In the genomic region with DNA sequence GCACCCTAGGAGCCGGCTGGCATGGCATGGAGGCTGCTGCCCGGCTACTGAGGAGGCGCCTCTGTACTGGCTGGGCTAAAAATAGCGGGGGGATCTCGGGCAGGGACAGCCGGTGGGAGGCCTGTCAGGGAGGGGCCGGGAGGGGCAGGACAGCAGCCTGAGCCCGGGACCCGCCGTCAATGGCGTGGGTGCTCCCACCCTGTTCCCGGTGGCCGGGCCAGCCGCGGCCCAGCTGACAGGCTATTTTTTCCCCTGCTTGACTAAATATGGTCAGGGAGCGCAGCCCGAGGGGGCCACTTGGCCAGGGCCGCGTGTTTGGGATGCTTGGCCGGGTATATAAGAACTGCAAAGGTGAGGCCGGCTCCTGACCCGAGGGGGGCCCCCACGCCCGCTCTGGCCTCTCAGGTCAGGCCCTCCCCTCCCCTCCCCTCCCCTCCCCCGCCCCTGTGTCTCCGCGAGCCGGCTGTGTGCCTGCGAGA, we compare ENCODE assay signal across 11 cellular contexts.
DNase-seq lines count a peak whose midpoint lies in the region; ATAC-seq and TF ChIP-seq lines count a peak whose summit lies in the region.
"Had no signal": no experiment of that assay in that cellular context is flagged by ENCODE, and none has a peak within 500 bp of the region (broad histone marks: within the 10 kb centered on the region; RNA-seq: fewer than 3 reads in every experiment).

No MANE protein-coding gene starts in this region.

- H3K36me3 ChIP-seq in BE2C (no peaks in the 10 kb centered on the region), sigmoid colon (peaks cover 0 to 13% (median 0%) of the 10 kb centered on the region in 4 donors)

- no peak for ATAC-seq in GM21825 (IDR thresholded peaks at IDR 0.05; ENCODE audit: unreplicated experiment)

- peak overlapping the region; percentile 43; the same call in 1 of the 2 replicates for H3K4me3 ChIP-seq in BE2C (ENCODE audit: low read depth, low read length)
- peak overlapping the region; percentile 55 to 85 (median 78) for H3K4me3 ChIP-seq in sigmoid colon

- no peaks in the 10 kb centered on the region for H3K9me3 ChIP-seq in BE2C
- no peaks in the 10 kb centered on the region for H3K9me3 ChIP-seq in sigmoid colon

- intact Hi-C loops in sigmoid colon (cut with DNase I) = loop anchor here (10.0 kb wide), 1 partner anchor 245 kb away; a partner anchor contains a TSS

- TF ChIP-seq POLR2A in sigmoid colon (IDR thresholded peaks at IDR 0.05) = peak in 1 of 2 donors; percentile 12

- no peak for DNase-seq in BE2C
- peak; percentile 16 for DNase-seq in astrocyte of the hippocampus (ENCODE audit: low read depth, low spot score)
- DNase-seq in islet precursor cell = peak; percentile 69
- DNase-seq in sigmoid colon = peak; percentile 87
- no peak for DNase-seq in HPDE6-E6E7 (ENCODE audit: extremely low spot score)
- DNase-seq in GM19240 (ENCODE audit: insufficient read length, low spot score) = no peak
- no peak for DNase-seq in dermis blood vessel endothelial cell
- DNase-seq: activated T-cell treated with anti-CD3 and anti-CD28 coated beads for 4 hours; stimulated activated CD4-positive, alpha-beta T cell treated with anti-CD3 and anti-CD28 coated beads, Interleukin-4, amount 100 ng/mL, for 4 hours had no signal

- no peak for TF ChIP-seq CTCF in BE2C (IDR thresholded peaks at IDR 0.05; ENCODE audit: low read depth, low read length)
- TF ChIP-seq CTCF in sigmoid colon (IDR thresholded peaks at IDR 0.05) = no peak

- H3K27me3 ChIP-seq in BE2C = peaks cover 27% of the 10 kb centered on the region
- peaks cover 0 to 39% (median 6%) of the 10 kb centered on the region in 3 donors for H3K27me3 ChIP-seq in sigmoid colon

- peak overlapping the region; percentile 91 to 97 (median 94) for H3K27ac ChIP-seq in sigmoid colon
- H3K27ac ChIP-seq: epithelial cell of prostate had no signal

- WGBS in sigmoid colon, 2 donors = 10 to 18% methylated on average over 29 of the region's 29 CpGs

- no peaks in the 10 kb centered on the region for H3K4me1 ChIP-seq in BE2C
- peaks cover 0 to 87% (median 75%) of the 10 kb centered on the region in 4 donors for H3K4me1 ChIP-seq in sigmoid colon

- peak in 2 of 4 donors; percentile 32 to 58 for TF ChIP-seq EP300 in sigmoid colon (IDR thresholded peaks at IDR 0.05)

Comparison
In these comparisons a context has a peak if more than half of its experiments do, and no peak if none do; other contexts are left out.
1. DNase-seq: peak in astrocyte of the hippocampus (single experiment), islet precursor cell (single experiment) and sigmoid colon (single experiment); none in BE2C (single experiment), HPDE6-E6E7 (single experiment), GM19240 (single experiment) and dermis blood vessel endothelial cell (single experiment).